Comparison of ENCODE assay signal across 1 cellular context in the genomic region with DNA sequence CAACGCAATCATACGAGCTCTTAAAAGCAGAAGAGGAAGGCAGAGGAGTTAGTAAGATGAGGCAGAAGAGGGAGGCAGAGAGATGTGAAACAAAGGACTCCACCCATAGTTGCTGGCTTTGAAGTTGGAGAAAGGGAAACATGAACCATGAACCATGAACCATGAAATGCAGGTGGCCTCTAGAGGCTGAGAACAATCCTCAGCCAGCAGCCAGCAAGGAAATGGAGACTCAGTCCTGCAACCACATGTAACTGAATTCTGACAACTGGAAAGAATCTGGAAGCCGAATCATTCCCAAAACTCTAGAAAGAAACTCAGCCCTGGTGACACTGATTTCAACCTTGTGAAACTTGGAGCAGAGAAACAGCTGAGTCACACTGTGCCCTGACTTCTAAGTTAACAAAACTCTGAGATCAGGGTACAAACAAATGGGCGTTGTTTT.
TF ChIP-seq lines count a peak whose summit lies in the region.

No MANE protein-coding gene starts in this region.

TF ChIP-seq in GM12878, 131 proteins besides CTCF, POLR2A, EP300 and RAD21 (continued from another document and continues in another):
- TF ChIP-seq, protein P1, sequence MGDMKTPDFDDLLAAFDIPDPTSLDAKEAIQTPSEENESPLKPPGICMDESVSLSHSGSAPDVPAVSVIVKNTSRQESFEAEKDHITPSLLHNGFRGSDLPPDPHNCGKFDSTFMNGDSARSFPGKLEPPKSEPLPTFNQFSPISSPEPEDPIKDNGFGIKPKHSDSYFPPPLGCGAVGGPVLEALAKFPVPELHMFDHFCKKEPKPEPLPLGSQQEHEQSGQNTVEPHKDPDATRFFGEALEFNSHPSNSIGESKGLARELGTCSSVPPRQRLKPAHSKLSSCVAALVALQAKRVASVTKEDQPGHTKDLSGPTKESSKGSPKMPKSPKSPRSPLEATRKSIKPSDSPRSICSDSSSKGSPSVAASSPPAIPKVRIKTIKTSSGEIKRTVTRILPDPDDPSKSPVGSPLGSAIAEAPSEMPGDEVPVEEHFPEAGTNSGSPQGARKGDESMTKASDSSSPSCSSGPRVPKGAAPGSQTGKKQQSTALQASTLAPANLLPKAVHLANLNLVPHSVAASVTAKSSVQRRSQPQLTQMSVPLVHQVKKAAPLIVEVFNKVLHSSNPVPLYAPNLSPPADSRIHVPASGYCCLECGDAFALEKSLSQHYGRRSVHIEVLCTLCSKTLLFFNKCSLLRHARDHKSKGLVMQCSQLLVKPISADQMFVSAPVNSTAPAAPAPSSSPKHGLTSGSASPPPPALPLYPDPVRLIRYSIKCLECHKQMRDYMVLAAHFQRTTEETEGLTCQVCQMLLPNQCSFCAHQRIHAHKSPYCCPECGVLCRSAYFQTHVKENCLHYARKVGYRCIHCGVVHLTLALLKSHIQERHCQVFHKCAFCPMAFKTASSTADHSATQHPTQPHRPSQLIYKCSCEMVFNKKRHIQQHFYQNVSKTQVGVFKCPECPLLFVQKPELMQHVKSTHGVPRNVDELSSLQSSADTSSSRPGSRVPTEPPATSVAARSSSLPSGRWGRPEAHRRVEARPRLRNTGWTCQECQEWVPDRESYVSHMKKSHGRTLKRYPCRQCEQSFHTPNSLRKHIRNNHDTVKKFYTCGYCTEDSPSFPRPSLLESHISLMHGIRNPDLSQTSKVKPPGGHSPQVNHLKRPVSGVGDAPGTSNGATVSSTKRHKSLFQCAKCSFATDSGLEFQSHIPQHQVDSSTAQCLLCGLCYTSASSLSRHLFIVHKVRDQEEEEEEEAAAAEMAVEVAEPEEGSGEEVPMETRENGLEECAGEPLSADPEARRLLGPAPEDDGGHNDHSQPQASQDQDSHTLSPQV (IDR thresholded peaks at IDR 0.05) = no peak
- TF ChIP-seq BRCA1 (IDR thresholded peaks at IDR 0.05; ENCODE audit: low read depth, low read length) (no peak), CHD2 (IDR thresholded peaks at IDR 0.05; ENCODE audit: borderline replicate concordance, low read depth, low read length) (no peak), FOXM1 (IDR thresholded peaks at IDR 0.05; ENCODE audit: low read depth, low read length) (no peak; the same call in 1 of the 2 replicates), KAT2A (conservative IDR thresholded peaks at IDR 0.05; ENCODE audit: control insufficient read depth, low read depth, low read length) (no peak), DPF2 (IDR thresholded peaks at IDR 0.05) (0 out of 2 replicates have a peak, but pooled peaks have one; percentile 33), CUX1 (IDR thresholded peaks at IDR 0.05; ENCODE audit: insufficient replicate concordance, low read depth, low read length) (no peak), MXI1 (IDR thresholded peaks at IDR 0.05; ENCODE audit: low read depth, low read length) (no peak), CREB1 (IDR thresholded peaks at IDR 0.05; ENCODE audit: low read depth) (no peak), TAF1 (IDR thresholded peaks at IDR 0.05; ENCODE audit: borderline replicate concordance, low read depth, low read length) (no peak), JUNB (IDR thresholded peaks at IDR 0.05) (no peak; the same call in 1 of the 2 replicates), SMC3 (IDR thresholded peaks at IDR 0.05; ENCODE audit: borderline replicate concordance, low read length) (no peak; the same call in 1 of the 2 replicates), SIX5 (IDR thresholded peaks at IDR 0.05; ENCODE audit: low read depth, low read length, severe bottlenecking) (no peak), RBBP5 (conservative IDR thresholded peaks at IDR 0.05) (no peak), NRF1 (conservative IDR thresholded peaks at IDR 0.05; ENCODE audit: low read depth, low read length) (no peak), NR2F1 (conservative IDR thresholded peaks at IDR 0.05) (peak; percentile 37; the same call in 1 of the 2 replicates), GABPA (IDR thresholded peaks at IDR 0.05; ENCODE audit: low read depth) (no peak), LARP7 (IDR thresholded peaks at IDR 0.05) (no peak), IKZF1 (conservative IDR thresholded peaks at IDR 0.05) (peak; percentile 80), SUPT20H (IDR thresholded peaks at IDR 0.05; ENCODE audit: borderline replicate concordance, control insufficient read depth, low read depth, low read length) (no peak), SMARCA5 (IDR thresholded peaks at IDR 0.05) (no peak), SMAD1 (IDR thresholded peaks at IDR 0.05; ENCODE audit: low read depth, partially characterized antibody) (no peak), ZSCAN29 (IDR thresholded peaks at IDR 0.05) (no peak), JUND (IDR thresholded peaks at IDR 0.05; ENCODE audit: low read depth, low read length) (no peak), ZNF217 (IDR thresholded peaks at IDR 0.05) (0 out of 2 replicates have a peak, but pooled peaks have one; percentile 45), CEBPZ (IDR thresholded peaks at IDR 0.05; ENCODE audit: low read depth, low read length) (no peak), SRF (IDR thresholded peaks at IDR 0.05; ENCODE audit: low read depth in 2 of 2, low read length in 2 of 2) (no peak), BHLHE40 (IDR thresholded peaks at IDR 0.05; ENCODE audit: borderline replicate concordance in 1 of 2, low read depth in 2 of 2, low read length in 1 of 2) (no peak), CHD1 (IDR thresholded peaks at IDR 0.05; ENCODE audit: low read depth, low read length) (no peak), ZBTB33 (IDR thresholded peaks at IDR 0.05) (no peak), PAX8 (IDR thresholded peaks at IDR 0.05) (no peak), POU2F2 (IDR thresholded peaks at IDR 0.05; ENCODE audit: borderline replicate concordance, low read depth, low read length) (no peak), HDAC2 (IDR thresholded peaks at IDR 0.05) (no peak), BACH1 (IDR thresholded peaks at IDR 0.05; ENCODE audit: borderline replicate concordance) (peak; percentile 84; the same call in 1 of the 2 replicates)
- TF ChIP-seq, protein P2, sequence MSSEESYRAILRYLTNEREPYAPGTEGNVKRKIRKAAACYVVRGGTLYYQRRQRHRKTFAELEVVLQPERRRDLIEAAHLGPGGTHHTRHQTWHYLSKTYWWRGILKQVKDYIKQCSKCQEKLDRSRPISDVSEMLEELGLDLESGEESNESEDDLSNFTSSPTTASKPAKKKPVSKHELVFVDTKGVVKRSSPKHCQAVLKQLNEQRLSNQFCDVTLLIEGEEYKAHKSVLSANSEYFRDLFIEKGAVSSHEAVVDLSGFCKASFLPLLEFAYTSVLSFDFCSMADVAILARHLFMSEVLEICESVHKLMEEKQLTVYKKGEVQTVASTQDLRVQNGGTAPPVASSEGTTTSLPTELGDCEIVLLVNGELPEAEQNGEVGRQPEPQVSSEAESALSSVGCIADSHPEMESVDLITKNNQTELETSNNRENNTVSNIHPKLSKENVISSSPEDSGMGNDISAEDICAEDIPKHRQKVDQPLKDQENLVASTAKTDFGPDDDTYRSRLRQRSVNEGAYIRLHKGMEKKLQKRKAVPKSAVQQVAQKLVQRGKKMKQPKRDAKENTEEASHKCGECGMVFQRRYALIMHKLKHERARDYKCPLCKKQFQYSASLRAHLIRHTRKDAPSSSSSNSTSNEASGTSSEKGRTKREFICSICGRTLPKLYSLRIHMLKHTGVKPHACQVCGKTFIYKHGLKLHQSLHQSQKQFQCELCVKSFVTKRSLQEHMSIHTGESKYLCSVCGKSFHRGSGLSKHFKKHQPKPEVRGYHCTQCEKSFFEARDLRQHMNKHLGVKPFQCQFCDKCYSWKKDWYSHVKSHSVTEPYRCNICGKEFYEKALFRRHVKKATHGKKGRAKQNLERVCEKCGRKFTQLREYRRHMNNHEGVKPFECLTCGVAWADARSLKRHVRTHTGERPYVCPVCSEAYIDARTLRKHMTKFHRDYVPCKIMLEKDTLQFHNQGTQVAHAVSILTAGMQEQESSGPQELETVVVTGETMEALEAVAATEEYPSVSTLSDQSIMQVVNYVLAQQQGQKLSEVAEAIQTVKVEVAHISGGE (CRISPR knock-in tag; IDR thresholded peaks at IDR 0.05) = no peak
- TF ChIP-seq, protein P3, sequence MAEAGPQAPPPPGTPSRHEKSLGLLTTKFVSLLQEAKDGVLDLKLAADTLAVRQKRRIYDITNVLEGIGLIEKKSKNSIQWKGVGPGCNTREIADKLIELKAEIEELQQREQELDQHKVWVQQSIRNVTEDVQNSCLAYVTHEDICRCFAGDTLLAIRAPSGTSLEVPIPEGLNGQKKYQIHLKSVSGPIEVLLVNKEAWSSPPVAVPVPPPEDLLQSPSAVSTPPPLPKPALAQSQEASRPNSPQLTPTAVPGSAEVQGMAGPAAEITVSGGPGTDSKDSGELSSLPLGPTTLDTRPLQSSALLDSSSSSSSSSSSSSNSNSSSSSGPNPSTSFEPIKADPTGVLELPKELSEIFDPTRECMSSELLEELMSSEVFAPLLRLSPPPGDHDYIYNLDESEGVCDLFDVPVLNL (IDR thresholded peaks at IDR 0.05; ENCODE audit: low read depth, low read length) = no peak
- TF ChIP-seq, protein P4, sequence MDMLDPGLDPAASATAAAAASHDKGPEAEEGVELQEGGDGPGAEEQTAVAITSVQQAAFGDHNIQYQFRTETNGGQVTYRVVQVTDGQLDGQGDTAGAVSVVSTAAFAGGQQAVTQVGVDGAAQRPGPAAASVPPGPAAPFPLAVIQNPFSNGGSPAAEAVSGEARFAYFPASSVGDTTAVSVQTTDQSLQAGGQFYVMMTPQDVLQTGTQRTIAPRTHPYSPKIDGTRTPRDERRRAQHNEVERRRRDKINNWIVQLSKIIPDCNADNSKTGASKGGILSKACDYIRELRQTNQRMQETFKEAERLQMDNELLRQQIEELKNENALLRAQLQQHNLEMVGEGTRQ (IDR thresholded peaks at IDR 0.05; ENCODE audit: borderline replicate concordance, low read depth, low read length) = no peak
- TF ChIP-seq, protein P5, sequence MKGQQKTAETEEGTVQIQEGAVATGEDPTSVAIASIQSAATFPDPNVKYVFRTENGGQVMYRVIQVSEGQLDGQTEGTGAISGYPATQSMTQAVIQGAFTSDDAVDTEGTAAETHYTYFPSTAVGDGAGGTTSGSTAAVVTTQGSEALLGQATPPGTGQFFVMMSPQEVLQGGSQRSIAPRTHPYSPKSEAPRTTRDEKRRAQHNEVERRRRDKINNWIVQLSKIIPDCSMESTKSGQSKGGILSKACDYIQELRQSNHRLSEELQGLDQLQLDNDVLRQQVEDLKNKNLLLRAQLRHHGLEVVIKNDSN (IDR thresholded peaks at IDR 0.05; ENCODE audit: borderline replicate concordance, extremely low read length, insufficient read depth, low read depth, low read length) = no peak
